13 cellular contexts compared by ENCODE assay signal in genomic region chr22:19948057-19948760, GRCh38. TPM values are rescaled to one million over a fixed set of nuclear protein-coding genes. Genes with fewer than 3 reads are reported as not detected.
DNase-seq lines count a peak whose midpoint lies in the region; ATAC-seq and TF ChIP-seq lines count a peak whose summit lies in the region.
"Had no signal": no experiment of that assay in that cellular context is flagged by ENCODE, and none has a peak within 500 bp of the region (broad histone marks: within the 10 kb centered on the region; RNA-seq: fewer than 3 reads in every experiment).

No MANE protein-coding gene starts in this region.

- no peaks in the 10 kb centered on the region for H3K9me3 ChIP-seq in osteoblast (ENCODE audit: low read depth, low read length)
- H3K9me3 ChIP-seq: esophagus squamous epithelium, uterus had no signal

- H3K79me2 ChIP-seq in osteoblast (ENCODE audit: insufficient read depth, low read length): peaks cover 62% of the 10 kb centered on the region
- H3K79me2 ChIP-seq: parathyroid adenoma had no signal

- CTCF ChIA-PET in MCF 10A (lab: Yijun Ruan, JAX): interaction anchor here (0.6 to 1.6 kb wide), 11 partner anchors 9 to 214 kb away, joined by 3 to 5 read pairs (median 4); no protein-coding TSS in a partner anchor

- H3K4me3 Mint-ChIP-seq in natural killer cell: no peak overlapping the region
- no peak overlapping the region for H3K4me3 Mint-ChIP-seq in natural killer cell treated with Interleukin-12 subunit alpha and Interleukin-12 subunit beta and Interleukin-15 and Interleukin-18, amount 100 ng/mL, for 72 hours
- H3K4me3 Mint-ChIP-seq in chondrocyte (ENCODE audit: unreplicated experiment): no peak overlapping the region
- no peak overlapping the region for H3K4me3 Mint-ChIP-seq in MCF 10A (ENCODE audit: unreplicated experiment)

- no peak for ATAC-seq in natural killer cell
- no peak for ATAC-seq in natural killer cell treated with Interleukin-12 subunit alpha and Interleukin-12 subunit beta and Interleukin-15 and Interleukin-18, amount 100 ng/mL, for 72 hours
- ATAC-seq in HG03095 (IDR thresholded peaks at IDR 0.05; ENCODE audit: unreplicated experiment): no peak
- ATAC-seq in GM21717 (IDR thresholded peaks at IDR 0.05; ENCODE audit: unreplicated experiment): no peak

- H3K36me3 ChIP-seq in osteoblast (ENCODE audit: insufficient read depth, low read length): peaks cover 5% of the 10 kb centered on the region
- H3K36me3 ChIP-seq: uterus had no signal

- no TSS peak for BruUV-seq in MCF 10A (replicated peaks; lab: Mats Ljungman, UMichigan)

- H3K27ac Mint-ChIP-seq in natural killer cell (no peak overlapping the region), chondrocyte (ENCODE audit: unreplicated experiment) (peak overlapping the region; percentile 88), MCF 10A (ENCODE audit: low read depth, unreplicated experiment) (no peak overlapping the region)
- peak overlapping the region in 1 of 2 donors; percentile 86 for H3K27ac Mint-ChIP-seq in natural killer cell treated with Interleukin-12 subunit alpha and Interleukin-12 subunit beta and Interleukin-15 and Interleukin-18, amount 100 ng/mL, for 72 hours

- intact Hi-C loops in natural killer cell (cut with micrococcal nuclease) (no loop called here), MCF 10A (cut with micrococcal nuclease) (no loop called here)

- H3K27me3 Mint-ChIP-seq in natural killer cell (ENCODE audit: low read depth in 2 of 2) (no peaks in the 10 kb centered on the region), chondrocyte (ENCODE audit: low read depth) (no peaks in the 10 kb centered on the region), MCF 10A (ENCODE audit: insufficient read depth, unreplicated experiment) (no peaks in the 10 kb centered on the region)
- no peaks in the 10 kb centered on the region for H3K27me3 Mint-ChIP-seq in natural killer cell treated with Interleukin-12 subunit alpha and Interleukin-12 subunit beta and Interleukin-15 and Interleukin-18, amount 100 ng/mL, for 72 hours
- H3K27me3 Mint-ChIP-seq: dendritic cell treated with granulocyte-macrophage colony-stimulating factor and Interleukin-4, amounts not matched to agents 40 ng/mL and 50 ng/mL, for 4 days had no signal

- no peaks in the 10 kb centered on the region for H3K27me3 ChIP-seq in osteoblast (ENCODE audit: insufficient read depth, low read length)
- H3K27me3 ChIP-seq: esophagus squamous epithelium, uterus had no signal

- TF ChIP-seq CTCF in natural killer cell (IDR thresholded peaks at IDR 0.05) (peak; percentile 64), chondrocyte (IDR thresholded peaks at IDR 0.05) (peak; percentile 57), osteoblast (IDR thresholded peaks at IDR 0.05; ENCODE audit: extremely low read depth, low read depth, low read length) (no peak), MCF 10A (IDR thresholded peaks at IDR 0.05; ENCODE audit: unreplicated experiment) (no peak), GM20000 (IDR thresholded peaks at IDR 0.05; ENCODE audit: extremely low read depth, missing control alignments) (no peak)

- H3K4me2 ChIP-seq in osteoblast (ENCODE audit: insufficient read depth, low read length): no peak overlapping the region

- POLR2A ChIA-PET in MCF 10A (lab: Yijun Ruan, JAX): interaction anchor here (0.8 to 1.4 kb wide), 3 partner anchors 98 to 218 kb away, joined by 3 read pairs; no protein-coding TSS in a partner anchor

- H3K9me3 Mint-ChIP-seq in natural killer cell (no peaks in the 10 kb centered on the region), chondrocyte (ENCODE audit: low read depth) (no peaks in the 10 kb centered on the region), MCF 10A (ENCODE audit: unreplicated experiment) (no peaks in the 10 kb centered on the region)
- H3K9me3 Mint-ChIP-seq in natural killer cell treated with Interleukin-12 subunit alpha and Interleukin-12 subunit beta and Interleukin-15 and Interleukin-18, amount 100 ng/mL, for 72 hours: no peaks in the 10 kb centered on the region
- H3K9me3 Mint-ChIP-seq: dendritic cell treated with granulocyte-macrophage colony-stimulating factor and Interleukin-4, amounts not matched to agents 40 ng/mL and 50 ng/mL, for 4 days had no signal

- H3K4me1 Mint-ChIP-seq in natural killer cell (peaks cover 15 to 21% of the 10 kb centered on the region in 2 donors), chondrocyte (ENCODE audit: low read depth) (peaks cover 51% of the 10 kb centered on the region), MCF 10A (ENCODE audit: insufficient read depth, unreplicated experiment) (peaks cover 17% of the 10 kb centered on the region)
- peaks cover 14 to 33% of the 10 kb centered on the region in 2 donors for H3K4me1 Mint-ChIP-seq in natural killer cell treated with Interleukin-12 subunit alpha and Interleukin-12 subunit beta and Interleukin-15 and Interleukin-18, amount 100 ng/mL, for 72 hours (ENCODE audit: low read depth in 2 of 2)

- peaks cover 40% of the 10 kb centered on the region for H3K4me1 ChIP-seq in osteoblast (ENCODE audit: insufficient read depth, low read length)
- H3K4me1 ChIP-seq: parathyroid adenoma had no signal

- H3K4me3 ChIP-seq in osteoblast (ENCODE audit: insufficient read depth, low read length): no peak overlapping the region

- H3K36me3 Mint-ChIP-seq in natural killer cell: no peaks in the 10 kb centered on the region
- H3K36me3 Mint-ChIP-seq in natural killer cell treated with Interleukin-12 subunit alpha and Interleukin-12 subunit beta and Interleukin-15 and Interleukin-18, amount 100 ng/mL, for 72 hours: peaks cover 7% of the 10 kb centered on the region
- peaks cover 7% of the 10 kb centered on the region for H3K36me3 Mint-ChIP-seq in chondrocyte (ENCODE audit: low read depth)
- H3K36me3 Mint-ChIP-seq in MCF 10A (ENCODE audit: insufficient read depth, unreplicated experiment): peaks cover 22% of the 10 kb centered on the region

- no peak overlapping the region for H2AFZ ChIP-seq in osteoblast (ENCODE audit: low read length)
- H2AFZ ChIP-seq: parathyroid adenoma had no signal

- peaks cover 9% of the 10 kb centered on the region for H4K20me1 ChIP-seq in osteoblast (ENCODE audit: insufficient read depth, low read length)

- no peak for DNase-seq in natural killer cell
- DNase-seq in natural killer cell treated with Interleukin-12 subunit alpha and Interleukin-12 subunit beta and Interleukin-15 and Interleukin-18, amount 100 ng/mL, for 72 hours (ENCODE audit: low spot score): no peak
- DNase-seq in chondrocyte (ENCODE audit: low spot score): peak; percentile 4
- no peak for DNase-seq in osteoblast (ENCODE audit: insufficient read length, low spot score, missing footprints)
- no peak for DNase-seq in MCF 10A (ENCODE audit: unreplicated experiment)
- no peak for DNase-seq in GM20000 (ENCODE audit: low spot score)
- DNase-seq: activated gamma-delta T cell had no signal

- H3K27ac ChIP-seq in osteoblast (ENCODE audit: low read depth, low read length): peak overlapping the region; percentile 89

RNA-seq across cellular contexts. Expression of gene TXNRD2, which starts 6.6 kb away (rescaled TPM):
- total RNA-seq in natural killer cell: 10 to 100 TPM; 23.5 to 37.3 (median 24.4) TPM
- 10 to 100 TPM; 29.9 to 34.3 TPM for total RNA-seq in natural killer cell treated with Interleukin-12 subunit alpha and Interleukin-12 subunit beta and Interleukin-15 and Interleukin-18, amount 100 ng/mL, for 72 hours
- total RNA-seq in chondrocyte: 12.5 to 15.8 TPM (median 14.1 TPM) in 3 replicates
- total RNA-seq in osteoblast: 19.5 and 21.5 TPM in 2 replicates
- 28.7 and 39.9 TPM in 2 replicates for total RNA-seq in MCF 10A (2022)

RNA-seq across cellular contexts. Expression of gene COMT, which starts 6.6 kb away (rescaled TPM):
- total RNA-seq in natural killer cell (10 to 100 TPM; 37.5 to 56.2 (median 38.2) TPM), chondrocyte (66.6 to 186 TPM (median 177 TPM) in 3 replicates), osteoblast (220 and 288 TPM in 2 replicates), MCF 10A (2022) (196 and 208 TPM in 2 replicates)
- total RNA-seq in natural killer cell treated with Interleukin-12 subunit alpha and Interleukin-12 subunit beta and Interleukin-15 and Interleukin-18, amount 100 ng/mL, for 72 hours: 100 to 1,000 TPM; 141 to 223 TPM

Comparison
In these comparisons a context has a peak if more than half of its experiments do, and no peak if none do; other contexts are left out.
1. CTCF ChIP-seq: peak in natural killer cell (single experiment) and chondrocyte (single experiment); none in osteoblast (single experiment), MCF 10A (single experiment) and GM20000 (single experiment).